In the genomic region with DNA sequence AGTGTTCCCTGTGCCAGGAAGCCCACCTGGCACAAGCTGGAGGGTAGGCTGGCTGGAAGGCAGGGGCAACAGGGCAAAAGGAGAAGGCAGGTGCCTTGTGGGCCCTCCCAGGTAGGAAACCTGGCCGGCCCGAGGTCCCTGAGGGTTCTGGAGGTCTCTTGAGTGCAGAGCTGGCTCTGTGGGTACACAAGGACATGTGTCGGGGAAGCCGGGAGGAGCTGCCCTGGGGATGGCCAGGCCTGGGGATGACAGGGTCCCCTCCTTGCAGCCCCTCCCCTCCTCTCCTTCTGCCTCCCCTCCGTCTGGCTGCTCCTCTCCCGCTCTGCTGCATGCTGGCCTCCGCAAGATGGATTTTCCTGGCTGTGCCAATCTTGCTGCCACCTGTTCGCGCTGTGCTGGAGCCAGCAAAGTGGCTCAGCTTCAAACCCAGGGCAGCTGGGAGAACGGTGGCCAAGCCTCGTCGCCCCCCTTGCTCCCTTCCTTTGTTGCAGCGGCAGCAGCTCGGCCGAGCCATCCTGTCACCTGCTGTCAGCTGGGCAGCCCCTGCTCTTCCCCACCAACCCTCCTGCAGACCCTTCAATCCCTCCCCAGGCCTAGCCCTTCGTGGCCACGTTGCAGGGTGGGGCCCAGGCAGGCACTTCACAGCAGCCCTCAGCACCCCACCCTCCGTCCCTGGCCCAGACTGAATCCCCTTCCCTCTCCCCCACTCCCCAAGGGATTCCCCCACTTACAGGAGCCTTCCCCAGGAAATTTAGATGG, we compare ENCODE assay signal across 23 cellular contexts. TPM values are rescaled to one million over a fixed set of nuclear protein-coding genes. Genes with fewer than 3 reads are reported as not detected.
DNase-seq lines count a peak whose midpoint lies in the region; ATAC-seq and TF ChIP-seq lines count a peak whose summit lies in the region.
"Had no signal": no experiment of that assay in that cellular context is flagged by ENCODE, and none has a peak within 500 bp of the region (broad histone marks: within the 10 kb centered on the region; RNA-seq: fewer than 3 reads in every experiment).

No MANE protein-coding gene starts in this region.

- H3K27ac ChIP-seq in HEK293 (ENCODE audit: extremely low read depth, low read depth, low read length) (no peak overlapping the region), dorsolateral prefrontal cortex (peak overlapping the region in 37 of 59 donors; percentile 6 to 79 (median 47))
- H3K27ac ChIP-seq: GM23248, lower lobe of right lung, transverse colon had no signal

- DNase-seq in D341Med (ENCODE audit: low spot score) (peak; percentile 53), NCI-H524 (lab: John Stamatoyannopoulos, UW) (peak; percentile 69 to 89), dorsolateral prefrontal cortex (peak in 3 of 10 donors; percentile 56 to 84 (median 70)), NCI-H510A (lab: John Stamatoyannopoulos, UW) (no peak), EL (no peak), NCI-H2029 (lab: John Stamatoyannopoulos, UW) (no peak)
- DNase-seq: activated CD4-positive, alpha-beta T cell treated with anti-CD3 and anti-CD28 coated beads, Interleukin-2, amount 50 U/mL, for 1 hour; activated naive CD4-positive, alpha-beta T cell treated with anti-CD3 and anti-CD28 coated beads, Interleukin-2, amount 10 ng/mL, durations not matched to agents 7 days and 5 days; dermis blood vessel endothelial cell; GM23248; kidney glomerular epithelial cell; lower lobe of right lung; MG63; NCI-H187; stimulated activated CD4-positive, alpha-beta T cell treated with anti-CD3 and anti-CD28 coated beads, Interleukin-15, amount 100 ng/mL, for 24 hours; stimulated activated naive CD8-positive, alpha-beta T cell treated with anti-CD3 and anti-CD28 coated beads, Interleukin-15, amount 100 ng/mL, for 72 hours; T-helper 2 cell; transverse colon had no signal

- peaks cover 0 to 44% (median 4%) of the 10 kb centered on the region in 45 donors for H3K27me3 ChIP-seq in dorsolateral prefrontal cortex
- H3K27me3 ChIP-seq: MG63 had no signal

- POLR2A ChIA-PET in HEK293 (lab: Yijun Ruan, JAX) = interaction anchor here (1.3 kb wide), 1 partner anchor 47 kb away, joined by 3 read pairs; no protein-coding TSS in a partner anchor

- peaks cover 7% of the 10 kb centered on the region for H3K4me1 ChIP-seq in HEK293 (ENCODE audit: control insufficient read depth, insufficient read depth, low read length)
- H3K4me1 ChIP-seq: lower lobe of right lung, transverse colon had no signal

- intact Hi-C loops in dorsolateral prefrontal cortex (cut with DNase I) = loop anchor here (5.0 to 10.0 kb wide), 2 partner anchors 50 to 58 kb away; no protein-coding TSS in a partner anchor

- no peak overlapping the region for H3K4me3 ChIP-seq in HEK293 (ENCODE audit: low read depth, low read length)
- H3K4me3 ChIP-seq in dorsolateral prefrontal cortex = peak overlapping the region in 34 of 59 donors; percentile 3 to 49 (median 32)
- H3K4me3 ChIP-seq: GM23248, K562, lower lobe of right lung, MG63, transverse colon had no signal

- ATAC-seq in GM19035 (IDR thresholded peaks at IDR 0.05; ENCODE audit: unreplicated experiment) = no peak
- ATAC-seq: lower lobe of right lung; stimulated activated naive CD8-positive, alpha-beta T cell treated with anti-CD3 and anti-CD28 coated beads, Interleukin-15, amount 100 ng/mL, for 72 hours had no signal

- H3K36me3 ChIP-seq in HEK293 (ENCODE audit: control insufficient read depth in 2 of 2, insufficient read depth in 1 of 2, low read length in 2 of 2) = no peaks in the 10 kb centered on the region
- H3K36me3 ChIP-seq: lower lobe of right lung, MG63, transverse colon had no signal

- CTCF ChIA-PET in HEK293 (lab: Yijun Ruan, JAX) = interaction anchor here (1.3 kb wide), 1 partner anchor 132 kb away, joined by 3 read pairs; no protein-coding TSS in a partner anchor

- TF ChIP-seq CTCF in HEK293 (tag by site-specific recombination; IDR thresholded peaks at IDR 0.05) = no peak
- TF ChIP-seq CTCF in dorsolateral prefrontal cortex (IDR thresholded peaks at IDR 0.05 in 54 of 56, conservative IDR thresholded peaks at IDR 0.05 in 2 of 56; ENCODE audit: low read depth in 1 of 56, partially characterized antibody in 56 of 56) = no peak

- H3K9me3 ChIP-seq in HEK293 (ENCODE audit: control insufficient read depth, insufficient read depth, low read depth, low read length) = no peaks in the 10 kb centered on the region
- H3K9me3 ChIP-seq: lower lobe of right lung, MG63, SK-N-SH, transverse colon had no signal

TF ChIP-seq in HEK293, 187 proteins besides CTCF, POLR2A, EP300 and RAD21:
- TF ChIP-seq SCRT2 (tag by site-specific recombination; IDR thresholded peaks at IDR 0.05) (peak; percentile 52), ZNF404 (tag by site-specific recombination; IDR thresholded peaks at IDR 0.05) (no peak), ZNF529 (tag by site-specific recombination; IDR thresholded peaks at IDR 0.05; ENCODE audit: insufficient replicate concordance) (no peak), ZNF48 (tag by site-specific recombination; IDR thresholded peaks at IDR 0.05) (no peak), ZNF514 (tag by site-specific recombination; IDR thresholded peaks at IDR 0.05) (no peak), ZBTB1 (tag by site-specific recombination; IDR thresholded peaks at IDR 0.05) (no peak), ZNF624 (tag by site-specific recombination; IDR thresholded peaks at IDR 0.05) (no peak)

RNA-seq across cellular contexts. Expression of a gene that starts 17.6 kb away (rescaled TPM):
- total RNA-seq in dorsolateral prefrontal cortex = 100 to 1,000 TPM in 13 of 120 experiments, 10 to 100 TPM in 107; 23.7 to 116 (median 81.0) TPM
- total RNA-seq: activated T-helper 1 cell treated with anti-CD3 and anti-CD28 coated beads, Interleukin-12 subunit alpha, Interleukin-12 subunit beta, Interleukin-2, Interleukin-4 antibody, amounts not matched to agents 30 ng/mL and 10 ng/mL and 1 ng/mL, durations not matched to agents 14 hours and 24 hours and 36 hours; GM23248; K562 had no signal

Comparison
In these comparisons a context has a peak if more than half of its experiments do, and no peak if none do; other contexts are left out.
1. DNase-seq: peak in D341Med (single experiment) and NCI-H524 (2 of 2); none in NCI-H510A (single experiment), EL (single experiment) and NCI-H2029 (single experiment).